Comparison of ENCODE assay signal across 28 cellular contexts in the genomic region with DNA sequence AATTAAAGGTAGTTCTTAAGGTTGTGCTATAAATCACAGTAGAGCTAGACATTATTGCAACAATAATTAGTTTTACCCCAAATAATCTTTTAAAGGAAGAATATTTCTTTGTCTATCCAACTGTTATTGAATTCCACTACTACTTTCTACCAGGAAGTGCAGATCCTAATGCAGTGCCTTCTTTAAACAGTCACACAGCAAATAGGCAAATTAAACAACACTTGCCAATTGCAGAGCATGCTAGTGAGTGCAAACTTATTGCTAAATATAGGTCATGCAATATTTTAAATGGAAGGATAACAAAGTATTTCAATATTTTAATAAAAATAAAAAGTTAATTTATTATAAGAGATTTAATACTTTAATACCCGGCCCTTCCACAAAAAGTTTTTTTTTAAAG.
"Had no signal": no experiment of that assay in that cellular context is flagged by ENCODE, and none has a peak within 500 bp of the region (broad histone marks: within the 10 kb centered on the region; RNA-seq: fewer than 3 reads in every experiment).

No MANE protein-coding gene starts in this region.

- ATAC-seq: activated CD4-positive, CD25-positive, alpha-beta regulatory T cell treated with anti-CD3 and anti-CD28 coated beads, Interleukin-2, amount 50 U/mL, for 24 hours; activated CD8-positive, alpha-beta T cell treated with anti-CD3 and anti-CD28 coated beads for 36 hours; activated naive CD8-positive, alpha-beta T cell treated with anti-CD3 and anti-CD28 coated beads, Interleukin-2, amount 50 U/mL, for 24 hours; body of pancreas; gastroesophageal sphincter; T-cell had no signal

- H3K9me3 ChIP-seq: adrenal gland, body of pancreas, colonic mucosa, esophagus squamous epithelium, gastroesophageal sphincter had no signal

- H3K27ac ChIP-seq: adrenal gland, body of pancreas, colonic mucosa, epithelial cell of prostate, esophagus squamous epithelium, gastroesophageal sphincter, WERI-Rb-1 had no signal

- H3K4me3 ChIP-seq: adrenal gland, body of pancreas, colonic mucosa, esophagus squamous epithelium, gastroesophageal sphincter had no signal

- DNase-seq: activated B cell treated with CpG ODN at 0.5 μM for 24 hours; activated CD4-positive, alpha-beta T cell treated with anti-CD3 and anti-CD28 coated beads for 48 hours; activated CD4-positive, alpha-beta T cell treated with anti-CD3 and anti-CD28 coated beads, Interleukin-2, amount 50 U/mL, for 1 hour; activated CD4-positive, alpha-beta T cell treated with anti-CD3 and anti-CD28 coated beads, Interleukin-2, amount 50 U/mL, for 48 hours; activated CD8-positive, alpha-beta memory T cell treated with anti-CD3 and anti-CD28 coated beads for 24 hours; activated CD8-positive, alpha-beta T cell treated with anti-CD3 and anti-CD28 coated beads for 36 hours; activated effector memory CD4-positive, alpha-beta T cell treated with anti-CD3 and anti-CD28 coated beads, Interleukin-2, amount 50 U/mL, for 16 hours; activated naive CD4-positive, alpha-beta T cell treated with anti-CD3 and anti-CD28 coated beads for 36 hours; activated naive CD8-positive, alpha-beta T cell treated with anti-CD3 and anti-CD28 coated beads for 36 hours; activated naive CD8-positive, alpha-beta T cell treated with anti-CD3 and anti-CD28 coated beads, Interleukin-2, amount 50 U/mL, for 24 hours; activated T-cell treated with anti-CD3 and anti-CD28 coated beads, Interleukin-2, amount 50 U/mL, for 48 hours; adrenal gland; amygdala; aorta; body of pancreas; caudate nucleus; colonic mucosa; effector CD8-positive, alpha-beta T cell; esophagus squamous epithelium; foreskin melanocyte; T-cell; T-helper 9 cell; WERI-Rb-1 had no signal

- H3K27me3 ChIP-seq: adrenal gland, body of pancreas, colonic mucosa, esophagus squamous epithelium, gastroesophageal sphincter had no signal

- H3K36me3 ChIP-seq: adrenal gland, colonic mucosa, esophagus squamous epithelium, gastroesophageal sphincter, WERI-Rb-1 had no signal

- FAIRE-seq: endometrium, endothelial cell of umbilical vein had no signal

- H3K4me1 ChIP-seq: adrenal gland, body of pancreas, colonic mucosa, esophagus squamous epithelium, gastroesophageal sphincter had no signal
